Comparison of ENCODE assay signal across 11 cellular contexts in the genomic region with DNA sequence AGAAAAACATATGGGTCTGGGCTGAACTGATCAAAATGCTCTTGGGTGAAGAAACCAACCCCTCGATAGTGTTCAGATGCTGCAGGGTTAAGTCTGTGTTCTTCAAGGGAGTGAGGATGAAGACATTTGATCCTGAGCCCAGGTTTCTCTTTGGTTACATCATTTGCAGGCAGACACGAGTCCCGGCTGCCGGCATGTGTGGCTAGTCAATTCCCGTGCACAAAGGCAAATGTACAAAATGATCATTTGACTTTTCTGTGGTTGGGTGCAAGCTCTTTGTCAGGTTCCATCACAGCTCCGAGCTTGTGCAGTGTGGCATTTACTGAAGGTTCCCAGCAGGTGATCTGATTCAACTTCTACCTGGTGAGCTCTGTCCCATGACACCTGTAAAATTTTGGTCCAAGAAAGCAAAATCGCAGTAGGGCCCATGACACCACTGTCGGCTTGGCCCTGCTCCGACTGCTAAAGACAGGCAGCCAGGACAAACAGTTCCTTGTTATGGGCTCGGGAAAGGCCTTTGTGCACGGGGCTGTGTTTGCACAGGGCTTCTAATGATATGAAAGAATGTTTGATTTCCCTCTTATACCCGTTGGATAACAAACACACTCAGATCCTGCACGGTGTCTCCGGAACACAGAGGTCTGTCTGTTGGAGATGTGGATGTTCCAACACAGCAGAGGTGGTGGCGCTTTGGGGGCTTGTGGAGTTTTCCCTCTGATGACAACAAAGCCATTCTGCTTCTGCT. TPM values are rescaled to one million over a fixed set of nuclear protein-coding genes. Genes with fewer than 3 reads are reported as not detected.
DNase-seq lines count a peak whose midpoint lies in the region; ATAC-seq and TF ChIP-seq lines count a peak whose summit lies in the region.
"Had no signal": no experiment of that assay in that cellular context is flagged by ENCODE, and none has a peak within 500 bp of the region (broad histone marks: within the 10 kb centered on the region; RNA-seq: fewer than 3 reads in every experiment).

No MANE protein-coding gene starts in this region.

- DNase-seq in breast epithelium (ENCODE audit: low spot score in 2 of 2), result peak in 1 of 2 donors; percentile 31
- no peak for DNase-seq in mammary epithelial cell
- peak; percentile 65 to 82 (median 75) for DNase-seq in body of pancreas
- peak; percentile 81 for DNase-seq in medulla oblongata (ENCODE audit: extremely low spot score)
- peak; percentile 74 for DNase-seq in upper lobe of right lung
- no peak for DNase-seq in GM23338 (ENCODE audit: low spot score)

- CTCF ChIA-PET in mammary epithelial cell (lab: Charles Lee; ENCODE audit: low non-redundant PET), result interaction anchor here (0.5 to 1.5 kb wide), 7 partner anchors 112 to 918 kb away, joined by 3 to 20 read pairs (median 9); no protein-coding TSS in a partner anchor

- no peaks in the 10 kb centered on the region for H3K27me3 ChIP-seq in breast epithelium
- H3K27me3 ChIP-seq in mammary epithelial cell (ENCODE audit: insufficient read depth, low read length), result no peaks in the 10 kb centered on the region
- no peaks in the 10 kb centered on the region for H3K27me3 ChIP-seq in body of pancreas
- no peaks in the 10 kb centered on the region for H3K27me3 ChIP-seq in upper lobe of right lung
- no peaks in the 10 kb centered on the region for H3K27me3 ChIP-seq in GM23338 (ENCODE audit: insufficient read depth)
- H3K27me3 ChIP-seq: SJCRH30 had no signal

- peaks cover 7% of the 10 kb centered on the region for H3K27me3 Mint-ChIP-seq in GM23338 (ENCODE audit: insufficient read depth, low read depth, poor library complexity)

- H3K4me1 Mint-ChIP-seq in GM23338, result peaks cover 7% of the 10 kb centered on the region; the same call in 2 of the 3 replicates

- no peak overlapping the region for H3K4me3 ChIP-seq in breast epithelium
- H3K4me3 ChIP-seq in mammary epithelial cell (replicated peaks in 1 of 3; ENCODE audit: insufficient read depth in 1 of 3, low read depth in 2 of 3, low read length in 3 of 3), result no peak overlapping the region
- H3K4me3 ChIP-seq in body of pancreas, result no peak overlapping the region
- no peak overlapping the region for H3K4me3 ChIP-seq in upper lobe of right lung
- H3K4me3 ChIP-seq in GM23338, result no peak overlapping the region
- H3K4me3 ChIP-seq: SJCRH30 had no signal

- no peaks in the 10 kb centered on the region for H3F3A ChIP-seq in GM23338 (replicated peaks; ENCODE audit: low read depth)

- TF ChIP-seq CTCF in breast epithelium (IDR thresholded peaks at IDR 0.05) (no peak), mammary epithelial cell (conservative IDR thresholded peaks at IDR 0.05 in 1 of 2, IDR thresholded peaks at IDR 0.05 in 1 of 2; ENCODE audit: extremely low read depth in 1 of 2, insufficient read depth in 1 of 2, low read depth in 1 of 2, low read length in 2 of 2) (no peak), body of pancreas (IDR thresholded peaks at IDR 0.05) (no peak), upper lobe of right lung (IDR thresholded peaks at IDR 0.05) (no peak), GM23338 (conservative IDR thresholded peaks at IDR 0.05; ENCODE audit: low read depth in 2 of 2) (no peak)

- no peaks in the 10 kb centered on the region; the same call in 2 of the 3 replicates for H3K9me3 Mint-ChIP-seq in GM23338

- intact Hi-C loops in breast epithelium (cut with DNase I; ENCODE audit: low total_unique reads), result no loop called here
- intact Hi-C loops in mammary epithelial cell (cut with micrococcal nuclease), result loop anchor here (2.0 to 10.0 kb wide), 3 partner anchors 236 to 634 kb away; no protein-coding TSS in a partner anchor
- intact Hi-C loops in body of pancreas (cut with DNase I), result no loop called here
- intact Hi-C loops in upper lobe of right lung (cut with DNase I), result loop anchor here (10.0 kb wide), 1 partner anchor 534 kb away; no protein-coding TSS in a partner anchor

- H4K20me1 ChIP-seq in mammary epithelial cell (ENCODE audit: insufficient read depth, low read length) (no peaks in the 10 kb centered on the region), GM23338 (replicated peaks; ENCODE audit: insufficient read depth) (no peaks in the 10 kb centered on the region)

- H3K4me2 ChIP-seq in mammary epithelial cell (ENCODE audit: insufficient read depth, low read depth, low read length) (no peak overlapping the region), GM23338 (no peak overlapping the region)

- ATAC-seq in body of pancreas (peak; percentile 92), upper lobe of right lung (peak; percentile 83), GM19328 (IDR thresholded peaks at IDR 0.05; ENCODE audit: unreplicated experiment) (no peak), GM19324 (IDR thresholded peaks at IDR 0.05; ENCODE audit: low FRiP score, unreplicated experiment) (no peak), GM23338 (no peak)

- no peak overlapping the region for H3K4me3 Mint-ChIP-seq in GM23338

- peak overlapping the region; percentile 3 to 37 for H3K27ac ChIP-seq in breast epithelium
- H3K27ac ChIP-seq in mammary epithelial cell (ENCODE audit: insufficient read depth, low read depth, low read length), result no peak overlapping the region
- H3K27ac ChIP-seq in body of pancreas, result peak overlapping the region; percentile 45 to 60 (median 56)
- H3K27ac ChIP-seq in upper lobe of right lung, result peak overlapping the region; percentile 25
- H3K27ac ChIP-seq in GM23338 (ENCODE audit: low read depth), result no peak overlapping the region
- H3K27ac ChIP-seq: SJCRH30 had no signal

- no peaks in the 10 kb centered on the region for H3K4me1 ChIP-seq in breast epithelium
- no peaks in the 10 kb centered on the region for H3K4me1 ChIP-seq in mammary epithelial cell (ENCODE audit: insufficient read depth, low read length)
- H3K4me1 ChIP-seq in body of pancreas, result peaks cover 25% of the 10 kb centered on the region
- peaks cover 13% of the 10 kb centered on the region for H3K4me1 ChIP-seq in upper lobe of right lung
- H3K4me1 ChIP-seq in GM23338 (ENCODE audit: insufficient read depth), result no peaks in the 10 kb centered on the region
- H3K4me1 ChIP-seq: Caco-2, SJCRH30 had no signal

- H3K9me3 ChIP-seq in breast epithelium (no peaks in the 10 kb centered on the region), mammary epithelial cell (replicated peaks; ENCODE audit: insufficient read depth, low read length) (no peaks in the 10 kb centered on the region), body of pancreas (no peaks in the 10 kb centered on the region), upper lobe of right lung (no peaks in the 10 kb centered on the region)
- H3K9me3 ChIP-seq: SJCRH30 had no signal

- H3K36me3 Mint-ChIP-seq in GM23338 (ENCODE audit: low read depth), result no peaks in the 10 kb centered on the region

- no peak overlapping the region for H3K27ac Mint-ChIP-seq in GM23338

- H2AFZ ChIP-seq in mammary epithelial cell (ENCODE audit: low read depth, low read length), result no peak overlapping the region
- no peak overlapping the region for H2AFZ ChIP-seq in GM23338

- dilution Hi-C loops in mammary epithelial cell (cut with HindIII; ENCODE audit: low sequenced_read_pairs), result no loop called here

- in situ Hi-C loops in mammary epithelial cell (cut with MboI; ENCODE audit: low sequenced_read_pairs in 2 of 2), result loop anchor here (5.0 to 10.0 kb wide), 2 partner anchors 536 to 544 kb away; no protein-coding TSS in a partner anchor

- H3K36me3 ChIP-seq in breast epithelium (no peaks in the 10 kb centered on the region), mammary epithelial cell (ENCODE audit: insufficient read depth, low read length) (no peaks in the 10 kb centered on the region), body of pancreas (replicated peaks in 1 of 2; ENCODE audit: insufficient read depth in 1 of 2, low read depth in 2 of 2) (no peaks in the 10 kb centered on the region), upper lobe of right lung (no peaks in the 10 kb centered on the region), GM23338 (ENCODE audit: insufficient read depth) (no peaks in the 10 kb centered on the region)
- H3K36me3 ChIP-seq: SJCRH30 had no signal

- BruUV-seq in mammary epithelial cell (replicated peaks; lab: Mats Ljungman, UMichigan), result no TSS peak

- 73% methylated on average over 15 of the region's 15 CpGs for WGBS in mammary epithelial cell (ENCODE audit: low coverage, missing lambda C conversion rate)
- WGBS in body of pancreas, 2 donors, result 18 to 21% methylated on average over 14 to 15 of the region's 15 CpGs

- no peak overlapping the region for H3K9ac ChIP-seq in mammary epithelial cell (ENCODE audit: insufficient read depth, low read length)

- H3K79me2 ChIP-seq in mammary epithelial cell (ENCODE audit: insufficient read depth, low read length) (no peaks in the 10 kb centered on the region), GM23338 (replicated peaks; ENCODE audit: insufficient read depth) (no peaks in the 10 kb centered on the region)

- TF ChIP-seq POLR2A in breast epithelium (IDR thresholded peaks at IDR 0.05) (no peak), body of pancreas (IDR thresholded peaks at IDR 0.05) (peak in 1 of 3 donors; percentile 21)

- H3K9me2 ChIP-seq in GM23338 (ENCODE audit: insufficient read depth), result no peaks in the 10 kb centered on the region

TF ChIP-seq in GM23338, 12 proteins besides CTCF, POLR2A, EP300 and RAD21 (continues in another document):
- no peak for TF ChIP-seq NANOG (IDR thresholded peaks at IDR 0.05; ENCODE audit: borderline replicate concordance)

RNA-seq across cellular contexts. Expression of gene GJA10, which starts 46.9 kb away (rescaled TPM):
- total RNA-seq in breast epithelium, result not detected
- not detected for total RNA-seq in mammary epithelial cell
- not detected for polyA plus RNA-seq in mammary epithelial cell
- not detected for polyA minus RNA-seq in mammary epithelial cell
- total RNA-seq in body of pancreas, result not detected
- not detected for total RNA-seq in upper lobe of right lung
- total RNA-seq in GM23338 (2014; rRNA removed; shearing (Covaris generic)), result not detected in 2 replicates
- not detected in 2 replicates for polyA plus RNA-seq in GM23338 (2016; fragmentation: Nextera tagmentation; extraction: Ambion mirVana)
- total RNA-seq: Caco-2, lung microvascular endothelial cell, SJCRH30 had no signal

Comparison
In these comparisons a context has a peak if more than half of its experiments do, and no peak if none do; other contexts are left out.
1. H3K27ac ChIP-seq: peak in breast epithelium (2 of 2), body of pancreas (4 of 4) and upper lobe of right lung (single experiment); none in mammary epithelial cell (single experiment) and GM23338 (single experiment).
2. intact Hi-C loops: an anchor here in mammary epithelial cell (2.0 to 10.0 kb wide) and upper lobe of right lung (10.0 kb wide); none called in breast epithelium and body of pancreas.
3. DNase-seq: peak in body of pancreas (4 of 4), medulla oblongata (single experiment) and upper lobe of right lung (single experiment); none in mammary epithelial cell (single experiment) and GM23338 (single experiment).
4. ATAC-seq: peak in body of pancreas (single experiment) and upper lobe of right lung (single experiment); none in GM19328 (single experiment), GM19324 (single experiment) and GM23338 (single experiment).